8 cellular contexts compared by ENCODE assay signal in the genomic region with DNA sequence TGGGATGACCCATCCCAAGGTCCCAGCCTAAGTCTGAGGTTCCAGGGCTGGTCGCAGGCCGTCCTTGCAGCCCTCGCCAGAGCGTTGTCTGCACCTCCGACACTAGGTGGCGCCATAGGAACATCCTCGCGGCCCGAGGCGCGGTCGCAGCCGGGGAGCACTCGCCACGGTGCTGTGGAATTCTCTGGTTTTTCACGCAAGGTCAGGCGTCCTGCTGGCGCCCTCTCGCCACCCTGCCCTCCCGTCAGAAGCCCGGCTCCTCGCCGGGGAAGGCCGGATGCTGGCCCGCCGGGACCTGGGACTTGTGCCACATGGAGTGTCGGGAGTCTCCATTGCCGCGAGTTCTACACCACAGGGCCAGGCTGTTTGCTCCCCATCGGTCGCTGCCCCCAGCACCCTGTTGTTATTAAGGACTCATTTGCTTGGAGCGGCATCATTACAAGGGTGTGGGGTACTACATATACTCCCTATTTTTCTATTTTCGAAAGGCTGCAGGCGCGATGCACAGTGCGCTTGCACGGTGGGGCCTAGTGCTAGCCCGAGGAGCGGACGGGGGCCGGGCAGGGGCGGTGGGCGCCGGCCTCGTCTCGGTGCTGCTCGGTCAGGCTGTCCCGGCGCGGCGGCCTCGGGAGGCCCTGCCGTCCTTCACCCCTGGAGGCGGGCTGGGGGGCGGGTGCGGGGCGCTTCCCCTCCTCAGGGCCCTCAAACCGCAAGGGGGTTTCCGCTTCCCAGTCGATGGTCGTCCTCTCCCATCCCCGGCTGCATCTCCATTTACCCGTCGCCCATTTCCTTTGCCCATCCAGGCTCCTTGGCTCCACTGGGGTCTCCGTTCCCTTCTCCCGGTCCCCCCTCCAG.
DNase-seq lines count a peak whose midpoint lies in the region; ATAC-seq and TF ChIP-seq lines count a peak whose summit lies in the region.

No MANE protein-coding gene starts in this region.

- ATAC-seq in GM21825 (IDR thresholded peaks at IDR 0.05; ENCODE audit: unreplicated experiment) (peak; percentile 99), SK-N-SH treated with all-trans-retinoic acid at 6 μM for 48 hours (peak; percentile 99), Right ventricle myocardium inferior (peak; percentile 90)
- peak; percentile 94 to 95 for ATAC-seq in activated naive CD4-positive, alpha-beta T cell treated with anti-CD3 and anti-CD28 coated beads, Interleukin-2, amount 50 U/mL, for 72 hours

- H3K27ac Mint-ChIP-seq in activated naive CD4-positive, alpha-beta T cell treated with anti-CD3 and anti-CD28 coated beads, Interleukin-2, amount 50 U/mL, for 72 hours = no peak overlapping the region

- H4K20me1 ChIP-seq in KMS-11 (ENCODE audit: insufficient read depth) = no peaks in the 10 kb centered on the region

- H3K4me1 ChIP-seq in KMS-11 (ENCODE audit: low read depth, poor library complexity, severe bottlenecking) (no peaks in the 10 kb centered on the region), parathyroid adenoma (no peaks in the 10 kb centered on the region), tibial artery (peaks cover 0 to 14% (median 3%) of the 10 kb centered on the region in 4 donors)

- H3K27ac ChIP-seq in KMS-11 = no peak overlapping the region
- H3K27ac ChIP-seq in parathyroid adenoma = no peak overlapping the region
- H3K27ac ChIP-seq in tibial artery = peak overlapping the region in 1 of 2 donors; percentile 32

- H2AFZ ChIP-seq in KMS-11 (ENCODE audit: low read depth) (peak overlapping the region; percentile 79; the same call in 1 of the 2 replicates), parathyroid adenoma (peak overlapping the region; percentile 85)

- no peaks in the 10 kb centered on the region for H3K9me3 ChIP-seq in parathyroid adenoma (ENCODE audit: control insufficient read depth, low read length)
- H3K9me3 ChIP-seq in tibial artery = no peaks in the 10 kb centered on the region

- intact Hi-C loops in Right ventricle myocardium inferior (cut with DNase I) (loop anchor here (5.0 to 10.0 kb wide), 2 partner anchors 195 to 1163 kb away; partner anchors contain the start of gene LMO4), tibial artery (cut with DNase I; ENCODE audit: low total_unique reads) (no loop called here)

- no peaks in the 10 kb centered on the region for H3K79me2 ChIP-seq in KMS-11 (ENCODE audit: insufficient read depth, low read depth)
- H3K79me2 ChIP-seq in parathyroid adenoma = no peaks in the 10 kb centered on the region

- no peaks in the 10 kb centered on the region for H3K27me3 ChIP-seq in KMS-11 (ENCODE audit: insufficient read depth, low read depth)
- H3K27me3 ChIP-seq in parathyroid adenoma (ENCODE audit: control insufficient read depth, insufficient read depth, low read length) = no peaks in the 10 kb centered on the region
- no peaks in the 10 kb centered on the region for H3K27me3 ChIP-seq in tibial artery

- H3K36me3 ChIP-seq in KMS-11 (ENCODE audit: insufficient read depth) (no peaks in the 10 kb centered on the region), parathyroid adenoma (ENCODE audit: control insufficient read depth, insufficient read depth, low read length) (no peaks in the 10 kb centered on the region), tibial artery (no peaks in the 10 kb centered on the region)

- H3K9ac ChIP-seq in KMS-11 (peak overlapping the region; percentile 44; the same call in 1 of the 2 replicates), parathyroid adenoma (no peak overlapping the region)

- no peaks in the 10 kb centered on the region for H3K9me3 Mint-ChIP-seq in activated naive CD4-positive, alpha-beta T cell treated with anti-CD3 and anti-CD28 coated beads, Interleukin-2, amount 50 U/mL, for 72 hours

- DNase-seq in GDM1 (lab: John Stamatoyannopoulos, UW) (peak; percentile 50), Right ventricle myocardium inferior (ENCODE audit: missing footprints) (peak; percentile 88), tibial artery (peak; percentile 66 to 83)
- DNase-seq in activated naive CD4-positive, alpha-beta T cell treated with anti-CD3 and anti-CD28 coated beads, Interleukin-2, amount 50 U/mL, for 72 hours (ENCODE audit: low spot score in 2 of 2) = peak; percentile 78 to 85

- no peaks in the 10 kb centered on the region for H3K36me3 Mint-ChIP-seq in activated naive CD4-positive, alpha-beta T cell treated with anti-CD3 and anti-CD28 coated beads, Interleukin-2, amount 50 U/mL, for 72 hours

- H3K4me2 ChIP-seq in KMS-11 (peak overlapping the region; percentile 54; the same call in 1 of the 2 replicates), parathyroid adenoma (ENCODE audit: low read length) (peak overlapping the region; percentile 81)

- H3K4me3 ChIP-seq in KMS-11 (IDR thresholded peaks at IDR 0.05; ENCODE audit: insufficient read depth, low read depth, low read length) (no peak overlapping the region), parathyroid adenoma (ENCODE audit: low read depth, low read length) (peak overlapping the region; percentile 36), tibial artery (peak overlapping the region; percentile 42 to 50)

- TF ChIP-seq CTCF in KMS-11 (conservative IDR thresholded peaks at IDR 0.05; ENCODE audit: low read depth, low read length) (peak; percentile 78), parathyroid adenoma (IDR thresholded peaks at IDR 0.05) (peak; percentile 75), tibial artery (IDR thresholded peaks at IDR 0.05) (peak; percentile 76 to 89)

TF ChIP-seq in SK-N-SH treated with all-trans-retinoic acid at 6 μM for 48 hours, 23 proteins besides CTCF, POLR2A, EP300 and RAD21:
- TF ChIP-seq OSR1 (CRISPR knock-in tag; IDR thresholded peaks at IDR 0.05) (no peak), SNAI2 (CRISPR knock-in tag; IDR thresholded peaks at IDR 0.05) (no peak), GLIS3 (CRISPR knock-in tag; IDR thresholded peaks at IDR 0.05) (no peak), RARB (CRISPR knock-in tag; IDR thresholded peaks at IDR 0.05) (no peak), ESRRG (CRISPR knock-in tag; IDR thresholded peaks at IDR 0.05) (no peak), TCF4 (CRISPR knock-in tag; IDR thresholded peaks at IDR 0.05; ENCODE audit: borderline replicate concordance) (no peak), CSDC2 (CRISPR knock-in tag; IDR thresholded peaks at IDR 0.05) (no peak), ZC3H10 (CRISPR knock-in tag; IDR thresholded peaks at IDR 0.05) (no peak), ARNTL (CRISPR knock-in tag; IDR thresholded peaks at IDR 0.05; ENCODE audit: borderline replicate concordance, low read depth) (no peak), ZFP3 (CRISPR knock-in tag; IDR thresholded peaks at IDR 0.05) (no peak), PPARA (CRISPR knock-in tag; IDR thresholded peaks at IDR 0.05; ENCODE audit: borderline replicate concordance) (no peak), ZNF70 (CRISPR knock-in tag; IDR thresholded peaks at IDR 0.05) (no peak), TOX (CRISPR knock-in tag; IDR thresholded peaks at IDR 0.05; ENCODE audit: borderline replicate concordance) (no peak), BACH2 (CRISPR knock-in tag; IDR thresholded peaks at IDR 0.05; ENCODE audit: borderline replicate concordance) (no peak)
- TF ChIP-seq, protein P1, sequence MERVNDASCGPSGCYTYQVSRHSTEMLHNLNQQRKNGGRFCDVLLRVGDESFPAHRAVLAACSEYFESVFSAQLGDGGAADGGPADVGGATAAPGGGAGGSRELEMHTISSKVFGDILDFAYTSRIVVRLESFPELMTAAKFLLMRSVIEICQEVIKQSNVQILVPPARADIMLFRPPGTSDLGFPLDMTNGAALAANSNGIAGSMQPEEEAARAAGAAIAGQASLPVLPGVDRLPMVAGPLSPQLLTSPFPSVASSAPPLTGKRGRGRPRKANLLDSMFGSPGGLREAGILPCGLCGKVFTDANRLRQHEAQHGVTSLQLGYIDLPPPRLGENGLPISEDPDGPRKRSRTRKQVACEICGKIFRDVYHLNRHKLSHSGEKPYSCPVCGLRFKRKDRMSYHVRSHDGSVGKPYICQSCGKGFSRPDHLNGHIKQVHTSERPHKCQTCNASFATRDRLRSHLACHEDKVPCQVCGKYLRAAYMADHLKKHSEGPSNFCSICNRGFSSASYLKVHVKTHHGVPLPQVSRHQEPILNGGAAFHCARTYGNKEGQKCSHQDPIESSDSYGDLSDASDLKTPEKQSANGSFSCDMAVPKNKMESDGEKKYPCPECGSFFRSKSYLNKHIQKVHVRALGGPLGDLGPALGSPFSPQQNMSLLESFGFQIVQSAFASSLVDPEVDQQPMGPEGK (CRISPR knock-in tag; IDR thresholded peaks at IDR 0.05; ENCODE audit: borderline replicate concordance) = no peak
- TF ChIP-seq, protein P2, sequence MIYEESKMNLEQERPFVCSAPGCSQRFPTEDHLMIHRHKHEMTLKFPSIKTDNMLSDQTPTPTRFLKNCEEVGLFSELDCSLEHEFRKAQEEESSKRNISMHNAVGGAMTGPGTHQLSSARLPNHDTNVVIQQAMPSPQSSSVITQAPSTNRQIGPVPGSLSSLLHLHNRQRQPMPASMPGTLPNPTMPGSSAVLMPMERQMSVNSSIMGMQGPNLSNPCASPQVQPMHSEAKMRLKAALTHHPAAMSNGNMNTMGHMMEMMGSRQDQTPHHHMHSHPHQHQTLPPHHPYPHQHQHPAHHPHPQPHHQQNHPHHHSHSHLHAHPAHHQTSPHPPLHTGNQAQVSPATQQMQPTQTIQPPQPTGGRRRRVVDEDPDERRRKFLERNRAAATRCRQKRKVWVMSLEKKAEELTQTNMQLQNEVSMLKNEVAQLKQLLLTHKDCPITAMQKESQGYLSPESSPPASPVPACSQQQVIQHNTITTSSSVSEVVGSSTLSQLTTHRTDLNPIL (CRISPR knock-in tag; IDR thresholded peaks at IDR 0.05; ENCODE audit: low read depth) = no peak
TF ChIP-seq in SK-N-SH treated with all-trans-retinoic acid at 6 μM for 48 hours: peak in this region for 0.
